Comparison of ENCODE assay signal across 9 cellular contexts in the genomic region with DNA sequence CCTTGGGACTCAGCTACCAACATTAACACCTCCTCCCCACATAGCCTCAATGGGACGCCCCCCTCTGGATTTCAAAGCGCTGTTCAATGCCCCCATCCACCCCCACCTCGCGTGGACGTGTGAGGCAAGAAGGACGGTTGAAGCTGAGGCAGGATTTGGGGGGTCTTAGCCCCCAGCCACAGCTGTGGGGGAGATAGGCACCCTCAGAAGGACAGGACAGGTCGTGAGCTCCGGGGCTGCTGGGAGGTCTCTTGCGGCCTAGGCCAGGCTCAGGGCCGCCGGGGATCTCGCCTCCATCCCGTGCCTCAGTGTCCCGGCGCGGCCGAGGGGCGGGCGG. TPM values are rescaled to one million over a fixed set of nuclear protein-coding genes. Genes with fewer than 3 reads are reported as not detected.
DNase-seq lines count a peak whose midpoint lies in the region; ATAC-seq, FAIRE-seq and TF ChIP-seq lines count a peak whose summit lies in the region.
"Had no signal": no experiment of that assay in that cellular context is flagged by ENCODE, and none has a peak within 500 bp of the region (broad histone marks: within the 10 kb centered on the region; RNA-seq: fewer than 3 reads in every experiment).

No MANE protein-coding gene starts in this region.

- SMC1A ChIA-PET in GM12878 (lab: Charles Lee; ENCODE audit: uncharacterized antibody, unreplicated experiment): interaction anchor here (0.6 to 4.2 kb wide), 20 partner anchors 8 to 195 kb away, joined by 3 to 123 read pairs (median 4); partner anchors contain the start of genes AAAS, MYG1 and PFDN5

- no peaks in the 10 kb centered on the region for H4K20me1 ChIP-seq in GM12878 (ENCODE audit: control insufficient read depth, insufficient read depth)

- peak; percentile 2 for DNase-seq in activated naive CD4-positive, alpha-beta T cell treated with Interleukin-2 at 50 U/mL for 16 hours
- no peak for DNase-seq in activated naive CD4-positive, alpha-beta T cell treated with anti-CD3 and anti-CD28 coated beads, Interleukin-2, amount 50 U/mL, for 16 hours
- no peak for DNase-seq in GM12878 (ENCODE audit: low read depth, low spot score)
- no peak for DNase-seq in upper lobe of left lung
- no peak for DNase-seq in NK-92 treated with Interleukin-12 subunit alpha and Interleukin-12 subunit beta, amount 100 ng/mL, for 24 hours (lab: John Stamatoyannopoulos, UW)
- DNase-seq in NCI-H524 (lab: John Stamatoyannopoulos, UW): no peak

- H3K4me1 ChIP-seq in GM12878 (ENCODE audit: control insufficient read depth, insufficient read depth, low read length) (peaks cover 5% of the 10 kb centered on the region), mesodermal cell (ENCODE audit: control insufficient read depth, insufficient read depth, low read length, poor library complexity, severe bottlenecking) (peaks cover 12% of the 10 kb centered on the region), upper lobe of left lung (peaks cover 13 to 19% (median 18%) of the 10 kb centered on the region in 4 donors)

- H3K9ac ChIP-seq in GM12878 (ENCODE audit: control insufficient read depth, insufficient read depth, low read length): no peak overlapping the region; the same call in 1 of the 2 replicates

- RAD21 ChIA-PET in GM12878 (lab: Charles Lee; ENCODE audit: unreplicated experiment): interaction anchor here (0.7 to 2.6 kb wide), 23 partner anchors 9 to 401 kb away, joined by 3 to 118 read pairs (median 8); partner anchors contain the start of genes AAAS, ESPL1, MYG1 and PFDN5

- no peak for ATAC-seq in GM12878
- no peak for ATAC-seq in upper lobe of left lung (ENCODE audit: low FRiP score in 2 of 2)
- no peak for ATAC-seq in HG02678 (IDR thresholded peaks at IDR 0.05; ENCODE audit: unreplicated experiment)

- no TSS peak for BruUV-seq in GM12878 (replicated peaks; lab: Mats Ljungman, UMichigan)

- no peaks in the 10 kb centered on the region for H3K9me3 ChIP-seq in GM12878 (replicated peaks; ENCODE audit: control insufficient read depth, insufficient read depth, low read length)
- H3K9me3 ChIP-seq in mesodermal cell (ENCODE audit: control insufficient read depth, low read length): no peaks in the 10 kb centered on the region
- no peaks in the 10 kb centered on the region for H3K9me3 ChIP-seq in upper lobe of left lung

- TF ChIP-seq EP300 in GM12878 (IDR thresholded peaks at IDR 0.05; ENCODE audit: borderline replicate concordance in 1 of 2, control insufficient read depth in 1 of 2, low read depth in 2 of 2, low read length in 2 of 2) (no peak), upper lobe of left lung (IDR thresholded peaks at IDR 0.05) (no peak)

- no peak for FAIRE-seq in GM12878 (lab: Jason Lieb, UNC)

- WGBS in GM12878 (ENCODE audit: insufficient coverage, insufficient replicate concordance, low lambda C conversion rate, missing lambda C conversion rate): 0% methylated on average over 17 of the region's 19 CpGs
- WGBS in mesodermal cell (ENCODE audit: insufficient coverage in 2 of 2), 2 experiments: 0 to 4% methylated on average over 4 to 13 of the region's 19 CpGs
- 7 to 10% methylated on average over 7 to 8 of the region's 19 CpGs for WGBS in upper lobe of left lung, 2 donors

- no peaks in the 10 kb centered on the region for H3K79me2 ChIP-seq in GM12878 (ENCODE audit: control insufficient read depth, insufficient read depth, low read length)

- TF ChIP-seq POLR2A in GM12878 (IDR thresholded peaks at IDR 0.05; ENCODE audit: low read depth, low read length): no peak
- TF ChIP-seq POLR2A in upper lobe of left lung (IDR thresholded peaks at IDR 0.05): no peak

- no peak overlapping the region for H3K4me2 ChIP-seq in GM12878 (ENCODE audit: control insufficient read depth, insufficient read depth)

- peak overlapping the region; percentile 28; the same call in 1 of the 2 replicates for H2AFZ ChIP-seq in GM12878 (ENCODE audit: control insufficient read depth, low read depth, low read length)

- intact Hi-C loops in GM12878 (cut with micrococcal nuclease; ENCODE audit: unreplicated experiment): no loop called here

- POLR2A ChIA-PET in GM12878 (lab: Charles Lee): interaction anchor here (1.1 to 3.4 kb wide), 7 partner anchors 9 to 157 kb away, joined by 3 to 41 read pairs (median 6); partner anchors contain the start of genes SP1 and TARBP2

- no peak for TF ChIP-seq CTCF in GM12878 (IDR thresholded peaks at IDR 0.05 in 2 of 3, conservative IDR thresholded peaks at IDR 0.05 in 1 of 3; ENCODE audit: control insufficient read depth in 2 of 3, extremely low read depth in 1 of 3, insufficient read depth in 1 of 3, low read depth in 3 of 3, low read length in 3 of 3)
- TF ChIP-seq CTCF in upper lobe of left lung (IDR thresholded peaks at IDR 0.05): no peak

- H3K27ac ChIP-seq in GM12878 (ENCODE audit: control insufficient read depth, insufficient read depth): no peak overlapping the region
- peak overlapping the region; percentile 36 for H3K27ac ChIP-seq in mesodermal cell (ENCODE audit: low read depth, low read length, severe bottlenecking)
- H3K27ac ChIP-seq in upper lobe of left lung: peak overlapping the region; percentile 57 to 90 (median 78)

- H3K4me3 ChIP-seq in GM12878: no peak overlapping the region; the same call in 1 of the 2 replicates
- H3K4me3 ChIP-seq in mesodermal cell (ENCODE audit: extremely low read depth, insufficient read depth, low read length, poor library complexity, severe bottlenecking): peak overlapping the region; percentile 56
- peak overlapping the region in 3 of 4 donors; percentile 65 to 70 (median 66) for H3K4me3 ChIP-seq in upper lobe of left lung

- CTCF ChIA-PET in GM12878 (lab: Yijun Ruan, JAX): interaction anchor here (0.5 to 7.5 kb wide), 46 partner anchors 8 to 847 kb away, joined by 3 to 240 read pairs (median 5); partner anchors contain the start of genes AAAS, CSAD, ESPL1 and MYG1

- peaks cover 0 to 5% of the 10 kb centered on the region in 2 experiments; a peak in 1 of 4 replicates for H3K27me3 ChIP-seq in GM12878 (replicated peaks in 1 of 2; ENCODE audit: control insufficient read depth in 2 of 2, insufficient read depth in 2 of 2, low read length in 1 of 2)
- H3K27me3 ChIP-seq in upper lobe of left lung: no peaks in the 10 kb centered on the region

- no peak for TF ChIP-seq RAD21 in GM12878 (IDR thresholded peaks at IDR 0.05; ENCODE audit: insufficient read depth, low read depth, low read length)

- H3K36me3 ChIP-seq in GM12878 (ENCODE audit: control insufficient read depth in 2 of 2, insufficient read depth in 2 of 2, low read length in 1 of 2) (no peaks in the 10 kb centered on the region), mesodermal cell (ENCODE audit: control insufficient read depth, insufficient read depth, low read length) (no peaks in the 10 kb centered on the region), upper lobe of left lung (no peaks in the 10 kb centered on the region)

- in situ Hi-C loops in GM12878 (cut with MboI): no loop called here

RNA-seq across cellular contexts. Expression of gene SP7, which starts 8.3 kb away (rescaled TPM):
- not detected in 2 replicates for total RNA-seq in GM12878 (2013; cell fraction: nucleolus; rRNA removed)
- total RNA-seq in GM12878 (2014; rRNA removed): not detected in 2 replicates
- not detected in 2 replicates for total RNA-seq in GM12878 (2014; rRNA removed; fragmentation: Illumina TruSeq; extraction: Trizol)
- total RNA-seq in GM12878 (2021): not detected in 2 replicates
- polyA plus RNA-seq in GM12878 (2011; ENCODE audit: low read depth): not detected
- polyA plus RNA-seq in GM12878 (2011; rRNA removed): not detected in 2 replicates
- polyA plus RNA-seq in GM12878 (2011; cell fraction: cytosol; rRNA removed): not detected in 2 replicates
- polyA plus RNA-seq in GM12878 (2011; cell fraction: nucleus; rRNA removed): not detected in 2 replicates
- not detected in 2 replicates for polyA plus RNA-seq in GM12878 (2012)
- not detected in 2 replicates for polyA plus RNA-seq in GM12878 (2014; fragmentation: Illumina TruSeq; extraction: Trizol)
- under 1 TPM in 1 of 2 experiments, not detected in 1; 0.05 TPM for polyA plus RNA-seq in GM12878 (2014; fragmentation: Nextera tagmentation; extraction: Ambion mirVana)
- polyA plus RNA-seq in GM12878 (2014; rRNA removed): not detected in 2 replicates
- under 1 TPM in 1 of 2 experiments, not detected in 1; 0.11 TPM for polyA plus RNA-seq in GM12878 (2016; fragmentation: Nextera tagmentation; extraction: Ambion mirVana)
- not detected in 2 replicates for polyA minus RNA-seq in GM12878 (2011; rRNA and poly(A)+ RNA removed)
- polyA minus RNA-seq in GM12878 (2011; cell fraction: cytosol; rRNA and poly(A)+ RNA removed): not detected in 2 replicates
- polyA minus RNA-seq in GM12878 (2011; cell fraction: nucleus; rRNA and poly(A)+ RNA removed): not detected in 2 replicates
- polyA plus RNA-seq in mesodermal cell (2013, experiment 1 of 2): 0.66 TPM
- 0.51 TPM for polyA plus RNA-seq in mesodermal cell (2013, experiment 2 of 2)
- not detected for total RNA-seq in upper lobe of left lung
- total RNA-seq: Daoy had no signal

RNA-seq across cellular contexts. Expression of gene AAAS, which starts 23.0 kb away (rescaled TPM):
- total RNA-seq in GM12878 (2013; cell fraction: nucleolus; rRNA removed): 61.7 and 62.9 TPM in 2 replicates
- total RNA-seq in GM12878 (2014; rRNA removed) (74.3 and 84.5 TPM in 2 replicates), GM12878 (2014; rRNA removed; fragmentation: Illumina TruSeq; extraction: Trizol) (47.6 and 47.8 TPM in 2 replicates), GM12878 (2021) (65.3 and 69.0 TPM in 2 replicates), upper lobe of left lung (100 to 1,000 TPM in 1 of 6 donors, 10 to 100 TPM in 5; 27.2 to 138 (median 40.4) TPM)
- polyA plus RNA-seq in GM12878 (2011; ENCODE audit: low read depth): 33.1 TPM
- polyA plus RNA-seq in GM12878 (2011; rRNA removed) (43.9 and 64.7 TPM in 2 replicates), GM12878 (2014; fragmentation: Illumina TruSeq; extraction: Trizol) (53.1 and 70.8 TPM in 2 replicates), GM12878 (2014; fragmentation: Nextera tagmentation; extraction: Ambion mirVana) (10 to 100 TPM; 58.6 to 71.5 TPM), GM12878 (2014; rRNA removed) (76.8 and 78.1 TPM in 2 replicates), GM12878 (2016; fragmentation: Nextera tagmentation; extraction: Ambion mirVana) (10 to 100 TPM; 84.5 to 93.1 TPM)
- 99.5 and 108 TPM in 2 replicates for polyA plus RNA-seq in GM12878 (2011; cell fraction: cytosol; rRNA removed)
- 242 and 279 TPM in 2 replicates for polyA plus RNA-seq in GM12878 (2011; cell fraction: nucleus; rRNA removed)
- 50.4 and 53.6 TPM in 2 replicates for polyA plus RNA-seq in GM12878 (2012)
- 70.4 and 98.1 TPM in 2 replicates for polyA minus RNA-seq in GM12878 (2011; rRNA and poly(A)+ RNA removed)
- 34.1 and 39.3 TPM in 2 replicates for polyA minus RNA-seq in GM12878 (2011; cell fraction: cytosol; rRNA and poly(A)+ RNA removed)
- polyA minus RNA-seq in GM12878 (2011; cell fraction: nucleus; rRNA and poly(A)+ RNA removed): 39.7 and 64.5 TPM in 2 replicates
- polyA plus RNA-seq in mesodermal cell (2013, experiment 1 of 2): 61.1 TPM
- polyA plus RNA-seq in mesodermal cell (2013, experiment 2 of 2): 59.7 TPM

RNA-seq across cellular contexts. Expression of gene SP1, which starts 35.5 kb away (rescaled TPM):
- 61.7 and 67.4 TPM in 2 replicates for total RNA-seq in GM12878 (2013; cell fraction: nucleolus; rRNA removed)
- total RNA-seq in GM12878 (2014; rRNA removed) (27.0 and 29.7 TPM in 2 replicates), GM12878 (2014; rRNA removed; fragmentation: Illumina TruSeq; extraction: Trizol) (31.8 and 32.7 TPM in 2 replicates), GM12878 (2021) (46.7 and 49.0 TPM in 2 replicates), upper lobe of left lung (10 to 100 TPM; 46.6 to 82.2 (median 61.7) TPM)
- 10.3 TPM for polyA plus RNA-seq in GM12878 (2011; ENCODE audit: low read depth)
- polyA plus RNA-seq in GM12878 (2011; rRNA removed) (43.9 and 52.0 TPM in 2 replicates), GM12878 (2014; fragmentation: Illumina TruSeq; extraction: Trizol) (33.5 and 35.6 TPM in 2 replicates), GM12878 (2014; fragmentation: Nextera tagmentation; extraction: Ambion mirVana) (1 to 10 TPM; 4.0 to 7.3 TPM), GM12878 (2014; rRNA removed) (22.4 and 23.4 TPM in 2 replicates), GM12878 (2016; fragmentation: Nextera tagmentation; extraction: Ambion mirVana) (1 to 10 TPM; 3.3 to 3.7 TPM)
- 45.8 and 49.4 TPM in 2 replicates for polyA plus RNA-seq in GM12878 (2011; cell fraction: cytosol; rRNA removed)
- polyA plus RNA-seq in GM12878 (2011; cell fraction: nucleus; rRNA removed): 41.3 and 53.9 TPM in 2 replicates
- 17.4 and 19.4 TPM in 2 replicates for polyA plus RNA-seq in GM12878 (2012)
- 143 and 181 TPM in 2 replicates for polyA minus RNA-seq in GM12878 (2011; rRNA and poly(A)+ RNA removed)
- 31.4 and 35.9 TPM in 2 replicates for polyA minus RNA-seq in GM12878 (2011; cell fraction: cytosol; rRNA and poly(A)+ RNA removed)
- 18.9 and 33.2 TPM in 2 replicates for polyA minus RNA-seq in GM12878 (2011; cell fraction: nucleus; rRNA and poly(A)+ RNA removed)
- polyA plus RNA-seq in mesodermal cell (2013, experiment 1 of 2): 44.2 TPM
- polyA plus RNA-seq in mesodermal cell (2013, experiment 2 of 2): 37.8 TPM

RNA-seq across cellular contexts. Expression of gene MYG1, which starts 45.0 kb away (rescaled TPM):
- total RNA-seq in GM12878 (2013; cell fraction: nucleolus; rRNA removed): 15.4 and 16.3 TPM in 2 replicates
- 61.7 and 81.0 TPM in 2 replicates for total RNA-seq in GM12878 (2014; rRNA removed)
- total RNA-seq in GM12878 (2014; rRNA removed; fragmentation: Illumina TruSeq; extraction: Trizol): 32.4 and 36.2 TPM in 2 replicates
- total RNA-seq in GM12878 (2021): 64.9 and 68.7 TPM in 2 replicates
- polyA plus RNA-seq in GM12878 (2011; ENCODE audit: low read depth): 24.1 TPM
- polyA plus RNA-seq in GM12878 (2011; rRNA removed): 25.5 and 48.6 TPM in 2 replicates
- polyA plus RNA-seq in GM12878 (2011; cell fraction: cytosol; rRNA removed): 70.9 and 83.3 TPM in 2 replicates
- polyA plus RNA-seq in GM12878 (2011; cell fraction: nucleus; rRNA removed): 47.8 and 61.1 TPM in 2 replicates
- polyA plus RNA-seq in GM12878 (2012): 37.8 and 57.0 TPM in 2 replicates
- 23.2 and 37.6 TPM in 2 replicates for polyA plus RNA-seq in GM12878 (2014; fragmentation: Illumina TruSeq; extraction: Trizol)
- polyA plus RNA-seq in GM12878 (2014; fragmentation: Nextera tagmentation; extraction: Ambion mirVana): 10 to 100 TPM; 20.7 to 38.2 TPM
- polyA plus RNA-seq in GM12878 (2014; rRNA removed): 66.7 and 76.8 TPM in 2 replicates
- polyA plus RNA-seq in GM12878 (2016; fragmentation: Nextera tagmentation; extraction: Ambion mirVana): 10 to 100 TPM; 50.2 to 53.7 TPM
- polyA minus RNA-seq in GM12878 (2011; rRNA and poly(A)+ RNA removed): 39.4 and 50.6 TPM in 2 replicates
- 23.4 and 25.1 TPM in 2 replicates for polyA minus RNA-seq in GM12878 (2011; cell fraction: cytosol; rRNA and poly(A)+ RNA removed)
- polyA minus RNA-seq in GM12878 (2011; cell fraction: nucleus; rRNA and poly(A)+ RNA removed): 9.4 and 15.8 TPM in 2 replicates
- 57.8 TPM for polyA plus RNA-seq in mesodermal cell (2013, experiment 1 of 2)
- polyA plus RNA-seq in mesodermal cell (2013, experiment 2 of 2): 56.8 TPM
- total RNA-seq in upper lobe of left lung: 10 to 100 TPM; 29.1 to 50.7 (median 34.8) TPM

RNA-seq across cellular contexts. Expression of gene PFDN5, which starts 49.1 kb away (rescaled TPM):
- total RNA-seq in GM12878 (2013; cell fraction: nucleolus; rRNA removed): 141 and 153 TPM in 2 replicates
- total RNA-seq in GM12878 (2014; rRNA removed) (320 and 355 TPM in 2 replicates), GM12878 (2014; rRNA removed; fragmentation: Illumina TruSeq; extraction: Trizol) (504 and 518 TPM in 2 replicates), GM12878 (2021) (300 and 322 TPM in 2 replicates), upper lobe of left lung (100 to 1,000 TPM; 374 to 580 (median 445) TPM)
- polyA plus RNA-seq in GM12878 (2011; ENCODE audit: low read depth): 1,639 TPM
- polyA plus RNA-seq in GM12878 (2011; rRNA removed) (851 and 863 TPM in 2 replicates), GM12878 (2014; fragmentation: Illumina TruSeq; extraction: Trizol) (485 and 536 TPM in 2 replicates), GM12878 (2014; fragmentation: Nextera tagmentation; extraction: Ambion mirVana) (1,000 to 10,000 TPM; 1,522 to 1,596 TPM), GM12878 (2014; rRNA removed) (438 and 511 TPM in 2 replicates), GM12878 (2016; fragmentation: Nextera tagmentation; extraction: Ambion mirVana) (100 to 1,000 TPM; 373 to 398 TPM)
- polyA plus RNA-seq in GM12878 (2011; cell fraction: cytosol; rRNA removed): 812 and 933 TPM in 2 replicates
- polyA plus RNA-seq in GM12878 (2011; cell fraction: nucleus; rRNA removed): 540 and 746 TPM in 2 replicates
- polyA plus RNA-seq in GM12878 (2012): 681 and 706 TPM in 2 replicates
- 235 and 327 TPM in 2 replicates for polyA minus RNA-seq in GM12878 (2011; rRNA and poly(A)+ RNA removed)
- polyA minus RNA-seq in GM12878 (2011; cell fraction: cytosol; rRNA and poly(A)+ RNA removed): 57.1 and 72.9 TPM in 2 replicates
- polyA minus RNA-seq in GM12878 (2011; cell fraction: nucleus; rRNA and poly(A)+ RNA removed): 90.8 and 106 TPM in 2 replicates
- polyA plus RNA-seq in mesodermal cell (2013, experiment 1 of 2): 554 TPM
- polyA plus RNA-seq in mesodermal cell (2013, experiment 2 of 2): 537 TPM
